In the genomic region with DNA sequence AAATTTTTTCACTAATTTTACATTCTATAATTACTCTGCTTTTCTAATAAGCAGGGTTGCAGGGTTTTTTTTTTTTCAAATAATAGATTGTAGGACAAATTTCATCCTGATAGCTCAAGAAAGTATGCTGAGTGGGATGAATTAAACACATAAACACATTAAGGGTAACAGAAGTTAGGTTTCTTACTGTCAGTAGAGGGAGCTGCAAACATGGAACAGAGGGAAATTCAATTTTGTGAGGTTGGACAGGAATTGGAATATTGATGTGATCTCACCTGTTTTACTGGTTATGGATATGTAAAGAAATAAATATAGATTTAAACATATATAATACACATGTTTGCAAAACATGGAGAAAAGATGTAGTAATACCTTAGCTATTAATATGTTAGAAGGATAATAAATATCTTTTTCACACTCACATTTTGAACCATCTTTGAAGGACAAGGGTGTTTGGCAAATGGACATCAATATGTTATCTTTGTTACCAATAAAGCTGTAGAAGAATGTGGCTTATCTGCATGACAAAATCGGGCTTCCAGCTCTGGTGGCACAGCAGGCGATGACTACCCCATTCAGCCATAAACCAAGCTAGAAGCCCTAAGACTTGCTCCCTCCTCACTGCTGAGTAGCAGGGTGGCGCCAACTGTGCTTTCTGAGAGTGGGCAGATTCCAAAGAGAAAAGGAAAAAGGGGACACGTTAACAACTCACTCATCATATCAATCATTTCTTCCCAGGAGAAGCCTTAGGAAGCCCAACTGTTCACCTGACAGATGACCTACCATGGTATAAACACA, we compare ENCODE assay signal across 15 cellular contexts.
DNase-seq lines count a peak whose midpoint lies in the region; ATAC-seq, FAIRE-seq and TF ChIP-seq lines count a peak whose summit lies in the region.
"Had no signal": no experiment of that assay in that cellular context is flagged by ENCODE, and none has a peak within 500 bp of the region (broad histone marks: within the 10 kb centered on the region; RNA-seq: fewer than 3 reads in every experiment).

No MANE protein-coding gene starts in this region.

- peak; percentile 57 for TF ChIP-seq CTCF in HFFc6 (IDR thresholded peaks at IDR 0.05)
- peak; percentile 41 for TF ChIP-seq CTCF in astrocyte of the spinal cord (IDR thresholded peaks at IDR 0.05; ENCODE audit: low read depth, low read length)
- TF ChIP-seq CTCF in kidney epithelial cell (IDR thresholded peaks at IDR 0.05; ENCODE audit: insufficient read depth, low read length, poor library complexity, severe bottlenecking), result peak; percentile 46

- in situ Hi-C loops in astrocyte of the spinal cord (cut with HindIII; ENCODE audit: low sequenced_read_pairs), result no loop called here

- DNase-seq in AG20443 (ENCODE audit: low spot score), result peak; percentile 11
- DNase-seq in HFFc6, result no peak
- DNase-seq in astrocyte of the spinal cord (ENCODE audit: low read depth, low spot score), result no peak
- no peak for DNase-seq in kidney epithelial cell (ENCODE audit: low read depth)
- DNase-seq in GM12892 (ENCODE audit: insufficient read length), result no peak
- no peak for DNase-seq in activated naive CD4-positive, alpha-beta T cell treated with Interleukin-2 at 50 U/mL for 16 hours
- DNase-seq in naive thymus-derived CD8-positive, alpha-beta T cell, result no peak
- DNase-seq: activated CD4-positive, alpha-beta T cell treated with anti-CD3 and anti-CD28 coated beads for 36 hours; activated T-cell treated with anti-CD3 and anti-CD28 coated beads, Interleukin-2, amount 50 U/mL, for 24 hours; anterior cingulate cortex; stimulated activated naive CD8-positive, alpha-beta T cell treated with anti-CD3 and anti-CD28 coated beads, Interleukin-15, Interleukin-2, amounts not matched to agents 100 U/mL and 50 U/mL, for 24 hours; T-cell had no signal

- no peaks in the 10 kb centered on the region for H3K9me3 Mint-ChIP-seq in HFFc6
- H3K9me3 Mint-ChIP-seq in naive thymus-derived CD8-positive, alpha-beta T cell, result no peaks in the 10 kb centered on the region
- H3K9me3 Mint-ChIP-seq: activated T-cell treated with anti-CD3 and anti-CD28 coated beads, Interleukin-2, amount 50 U/mL, for 24 hours; CD14-positive monocyte; T-cell had no signal

- no peaks in the 10 kb centered on the region for H3K27me3 ChIP-seq in kidney epithelial cell (ENCODE audit: control insufficient read depth, insufficient read depth, low read length)

- no peaks in the 10 kb centered on the region for H3K36me3 ChIP-seq in kidney epithelial cell (ENCODE audit: control insufficient read depth, insufficient read depth, low read length)

- H3K27ac Mint-ChIP-seq in HFFc6, result no peak overlapping the region
- H3K27ac Mint-ChIP-seq in naive thymus-derived CD8-positive, alpha-beta T cell, result no peak overlapping the region
- H3K27ac Mint-ChIP-seq: activated CD4-positive, alpha-beta T cell treated with anti-CD3 and anti-CD28 coated beads for 36 hours; activated T-cell treated with anti-CD3 and anti-CD28 coated beads, Interleukin-2, amount 50 U/mL, for 24 hours; CD14-positive monocyte; T-cell had no signal

- H3K4me1 Mint-ChIP-seq in HFFc6 (ENCODE audit: low read depth), result no peaks in the 10 kb centered on the region
- no peaks in the 10 kb centered on the region for H3K4me1 Mint-ChIP-seq in naive thymus-derived CD8-positive, alpha-beta T cell
- H3K4me1 Mint-ChIP-seq: activated CD4-positive, alpha-beta T cell treated with anti-CD3 and anti-CD28 coated beads for 36 hours; CD14-positive monocyte; T-cell had no signal

- no peaks in the 10 kb centered on the region for H3K36me3 Mint-ChIP-seq in HFFc6 (ENCODE audit: low read depth)
- no peaks in the 10 kb centered on the region for H3K36me3 Mint-ChIP-seq in naive thymus-derived CD8-positive, alpha-beta T cell
- H3K36me3 Mint-ChIP-seq: CD14-positive monocyte, T-cell had no signal

- H3K27me3 Mint-ChIP-seq in HFFc6 (ENCODE audit: insufficient read depth), result no peaks in the 10 kb centered on the region; the same call in none of the 2 replicates
- peaks cover 5 to 29% (median 11%) of the 10 kb centered on the region in 5 donors for H3K27me3 Mint-ChIP-seq in naive thymus-derived CD8-positive, alpha-beta T cell

- H3K4me3 ChIP-seq in astrocyte of the spinal cord (ENCODE audit: low read depth, low read length), result no peak overlapping the region
- no peak overlapping the region for H3K4me3 ChIP-seq in kidney epithelial cell (ENCODE audit: low read depth, low read length)

- POLR2A ChIA-PET in naive thymus-derived CD8-positive, alpha-beta T cell (lab: Charles Lee), result no interaction called here

- H3K4me3 Mint-ChIP-seq in HFFc6, result no peak overlapping the region
- no peak overlapping the region for H3K4me3 Mint-ChIP-seq in naive thymus-derived CD8-positive, alpha-beta T cell
- H3K4me3 Mint-ChIP-seq: activated CD4-positive, alpha-beta T cell treated with anti-CD3 and anti-CD28 coated beads for 36 hours; activated T-cell treated with anti-CD3 and anti-CD28 coated beads, Interleukin-2, amount 50 U/mL, for 24 hours; CD14-positive monocyte; T-cell had no signal

- ATAC-seq in naive thymus-derived CD8-positive, alpha-beta T cell, result no peak
- ATAC-seq in GM18498 (IDR thresholded peaks at IDR 0.05; ENCODE audit: unreplicated experiment), result no peak
- ATAC-seq: activated CD4-positive, alpha-beta T cell treated with anti-CD3 and anti-CD28 coated beads for 36 hours; stimulated activated naive CD8-positive, alpha-beta T cell treated with anti-CD3 and anti-CD28 coated beads, Interleukin-15, Interleukin-2, amounts not matched to agents 100 U/mL and 50 U/mL, for 24 hours; T-cell had no signal

- FAIRE-seq in GM12892 (lab: Jason Lieb, UNC), result no peak
- FAIRE-seq: endometrium had no signal

- TF ChIP-seq POLR2A in GM12892 (IDR thresholded peaks at IDR 0.05; ENCODE audit: low read depth, low read length), result no peak
